In genomic region chr19:17289489-17289888, GRCh38 we compare ENCODE assay signal across 8 cellular contexts. TPM values are rescaled to one million over a fixed set of nuclear protein-coding genes. Genes with fewer than 3 reads are reported as not detected.
DNase-seq lines count a peak whose midpoint lies in the region; ATAC-seq and TF ChIP-seq lines count a peak whose summit lies in the region.

No MANE protein-coding gene starts in this region.

- H3K79me2 ChIP-seq in MM.1S (ENCODE audit: low read length) = peaks cover 6% of the 10 kb centered on the region; the same call in 1 of the 2 replicates
- no peaks in the 10 kb centered on the region for H3K79me2 ChIP-seq in smooth muscle cell (ENCODE audit: low read depth)

- DNase-seq in Daoy (ENCODE audit: low read depth) (peak; percentile 83), MM.1S (peak; percentile 48), left ventricle myocardium superior (peak; percentile 84), smooth muscle cell (lab: John Stamatoyannopoulos, UW; ENCODE audit: unreplicated experiment) (peak; percentile 13)
- DNase-seq in activated T-cell treated with anti-CD3 and anti-CD28 coated beads, Interleukin-2, amount 50 U/mL, for 48 hours = peak; percentile 72 to 81

- H3K4me3 ChIP-seq in MM.1S (ENCODE audit: low read length) (no peak overlapping the region), smooth muscle cell (peak overlapping the region; percentile 37)

- H3K9me3 ChIP-seq in MM.1S (replicated peaks; ENCODE audit: insufficient read depth, low read length) (no peaks in the 10 kb centered on the region), smooth muscle cell (replicated peaks; ENCODE audit: low read depth) (no peaks in the 10 kb centered on the region)

- H3F3A ChIP-seq in MM.1S (ENCODE audit: insufficient read depth, low read length) = no peaks in the 10 kb centered on the region
- no peaks in the 10 kb centered on the region for H3F3A ChIP-seq in smooth muscle cell (ENCODE audit: low read depth)

- peak; percentile 49 for ATAC-seq in left ventricle myocardium superior
- no peak for ATAC-seq in GM21423 (IDR thresholded peaks at IDR 0.05; ENCODE audit: unreplicated experiment)
- no peak for ATAC-seq in GM19328 (IDR thresholded peaks at IDR 0.05; ENCODE audit: unreplicated experiment)
- ATAC-seq in GM18519 (IDR thresholded peaks at IDR 0.05; ENCODE audit: low FRiP score, unreplicated experiment) = no peak

- 16% methylated on average over 19 of the region's 22 CpGs for WGBS in smooth muscle cell (ENCODE audit: low lambda C conversion rate)

- intact Hi-C loops in left ventricle myocardium superior (cut with micrococcal nuclease) = loop anchor here (5.0 kb wide), 1 partner anchor 222 kb away; no protein-coding TSS in a partner anchor

- H2AFZ ChIP-seq in MM.1S (ENCODE audit: low read length) (no peak overlapping the region), smooth muscle cell (ENCODE audit: low read depth) (no peak overlapping the region)

- TF ChIP-seq CTCF in MM.1S (IDR thresholded peaks at IDR 0.05; ENCODE audit: low read length) (no peak), smooth muscle cell (IDR thresholded peaks at IDR 0.05; ENCODE audit: borderline replicate concordance, insufficient read depth, poor library complexity, severe bottlenecking) (no peak)

- no peaks in the 10 kb centered on the region for H3K4me1 ChIP-seq in MM.1S (ENCODE audit: low read length)
- H3K4me1 ChIP-seq in smooth muscle cell (ENCODE audit: low read depth) = no peaks in the 10 kb centered on the region

- H3K4me2 ChIP-seq in MM.1S (ENCODE audit: low read depth, low read length) (no peak overlapping the region), smooth muscle cell (peak overlapping the region; percentile 78)

- H3K27ac ChIP-seq in MM.1S (ENCODE audit: low read length) = no peak overlapping the region
- no peak overlapping the region for H3K27ac ChIP-seq in smooth muscle cell (ENCODE audit: low read depth)

- H3K9me2 ChIP-seq in MM.1S (replicated peaks; ENCODE audit: insufficient read depth, low read length) = no peaks in the 10 kb centered on the region

- H4K20me1 ChIP-seq in MM.1S (ENCODE audit: insufficient read depth, low read length) (no peaks in the 10 kb centered on the region), smooth muscle cell (ENCODE audit: low read depth) (no peaks in the 10 kb centered on the region)

- no peaks in the 10 kb centered on the region for H3K36me3 ChIP-seq in MM.1S (replicated peaks; ENCODE audit: insufficient read depth, low read length)
- H3K36me3 ChIP-seq in smooth muscle cell (ENCODE audit: low read depth) = no peaks in the 10 kb centered on the region

- H3K9ac ChIP-seq in MM.1S (ENCODE audit: low read length) (no peak overlapping the region), smooth muscle cell (ENCODE audit: low read depth) (no peak overlapping the region)

- H3K27me3 ChIP-seq in MM.1S (replicated peaks; ENCODE audit: insufficient read depth, low read length) (peaks cover 19% of the 10 kb centered on the region), smooth muscle cell (ENCODE audit: low read depth) (no peaks in the 10 kb centered on the region)

RNA-seq across cellular contexts. Expression of gene ANKLE1, which starts 7.8 kb away (rescaled TPM):
- 1.6 and 2.3 TPM in 2 replicates for total RNA-seq in Daoy (2014; rRNA removed; shearing (Covaris generic))
- total RNA-seq in left ventricle myocardium superior = 0.12 TPM
- 0.36 and 1.0 TPM in 2 replicates for total RNA-seq in smooth muscle cell
- polyA plus RNA-seq in smooth muscle cell = 0.61 and 1.3 TPM in 2 replicates

RNA-seq across cellular contexts. Expression of gene ABHD8, which starts 13.7 kb away (rescaled TPM):
- 7.6 and 11.6 TPM in 2 replicates for total RNA-seq in Daoy (2014; rRNA removed; shearing (Covaris generic))
- 14.8 TPM for total RNA-seq in left ventricle myocardium superior
- total RNA-seq in smooth muscle cell = 6.1 and 9.2 TPM in 2 replicates
- polyA plus RNA-seq in smooth muscle cell = 15.1 and 16.6 TPM in 2 replicates

RNA-seq across cellular contexts. Expression of gene MRPL34, which starts 16.2 kb away (rescaled TPM):
- 68.9 and 94.4 TPM in 2 replicates for total RNA-seq in Daoy (2014; rRNA removed; shearing (Covaris generic))
- 242 TPM for total RNA-seq in left ventricle myocardium superior
- total RNA-seq in smooth muscle cell = 32.0 and 67.2 TPM in 2 replicates
- polyA plus RNA-seq in smooth muscle cell = 78.6 and 84.2 TPM in 2 replicates

RNA-seq across cellular contexts. Expression of gene DDA1, which starts 19.9 kb away (rescaled TPM):
- total RNA-seq in Daoy (2014; rRNA removed; shearing (Covaris generic)) = 50.1 and 63.0 TPM in 2 replicates
- total RNA-seq in left ventricle myocardium superior (31.9 TPM), smooth muscle cell (26.5 and 26.9 TPM in 2 replicates)
- 51.8 and 72.4 TPM in 2 replicates for polyA plus RNA-seq in smooth muscle cell

RNA-seq across cellular contexts. Expression of gene BABAM1, which starts 22.2 kb away (rescaled TPM):
- total RNA-seq in Daoy (2014; rRNA removed; shearing (Covaris generic)) = 174 and 192 TPM in 2 replicates
- 82.0 TPM for total RNA-seq in left ventricle myocardium superior
- total RNA-seq in smooth muscle cell = 62.0 and 69.8 TPM in 2 replicates
- 108 and 110 TPM in 2 replicates for polyA plus RNA-seq in smooth muscle cell

Comparison
In these comparisons a context has a peak if more than half of its experiments do, and no peak if none do; other contexts are left out.
1. DNase-seq: peak in every context shown above with its lines; median percentile 84 in left ventricle myocardium superior; 83 in Daoy; 76 in activated T-cell treated with anti-CD3 and anti-CD28 coated beads, Interleukin-2, amount 50 U/mL, for 48 hours; 48 in MM.1S; 13 in smooth muscle cell.